Comparison of ENCODE assay signal across 22 cellular contexts in the genomic region with DNA sequence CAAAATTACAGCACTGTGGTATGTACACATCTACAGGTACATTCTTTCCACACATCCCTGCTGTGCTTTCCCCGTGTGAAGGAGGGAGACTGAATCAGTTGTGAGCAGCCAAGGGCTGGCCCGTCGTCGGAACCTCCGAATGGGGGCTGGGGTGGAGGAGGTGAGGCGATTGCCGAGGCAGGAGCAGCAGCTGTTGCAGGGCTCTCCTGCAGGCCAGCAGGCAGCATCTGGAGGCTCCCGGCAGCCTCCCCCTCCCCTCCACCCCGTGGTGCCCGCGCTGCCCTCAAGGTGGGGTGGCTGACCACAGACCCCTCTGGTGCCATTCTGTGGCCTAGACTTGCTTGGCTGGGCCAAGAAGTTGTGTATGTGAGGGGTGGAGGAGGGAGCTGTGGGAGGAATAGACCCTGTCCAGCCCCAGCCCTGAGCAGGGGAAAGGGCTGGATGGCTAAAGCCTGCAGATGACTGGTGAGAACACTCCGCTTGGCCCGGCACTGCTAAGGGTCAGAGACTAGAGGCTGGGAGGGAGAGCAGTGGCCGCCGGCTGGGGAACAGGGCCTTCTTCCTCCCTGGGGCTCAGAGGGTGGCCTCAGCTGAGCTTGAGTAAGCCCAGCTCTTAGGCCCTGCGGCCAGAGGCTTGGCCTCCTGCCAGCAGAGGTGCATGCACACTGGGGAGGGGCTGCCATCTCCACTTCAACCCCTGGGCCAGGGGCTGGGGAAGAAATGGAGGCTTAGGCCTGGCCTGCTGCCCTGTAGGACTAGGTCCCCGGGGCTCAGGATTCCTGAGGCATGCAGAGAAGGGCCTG. TPM values are rescaled to one million over a fixed set of nuclear protein-coding genes. Genes with fewer than 3 reads are reported as not detected.
DNase-seq lines count a peak whose midpoint lies in the region; ATAC-seq and TF ChIP-seq lines count a peak whose summit lies in the region.
"Had no signal": no experiment of that assay in that cellular context is flagged by ENCODE, and none has a peak within 500 bp of the region (broad histone marks: within the 10 kb centered on the region; RNA-seq: fewer than 3 reads in every experiment).

No MANE protein-coding gene starts in this region.

- no peak for TF ChIP-seq POLR2A in sigmoid colon (IDR thresholded peaks at IDR 0.05)

- no peaks in the 10 kb centered on the region for H3K27me3 ChIP-seq in GM23338 (ENCODE audit: insufficient read depth)
- H3K27me3 ChIP-seq in right cardiac atrium (ENCODE audit: control insufficient read depth, insufficient read depth), result no peaks in the 10 kb centered on the region
- H3K27me3 ChIP-seq in sigmoid colon, result no peaks in the 10 kb centered on the region
- H3K27me3 ChIP-seq: foreskin keratinocyte had no signal

- no peak overlapping the region for H2AFZ ChIP-seq in GM23338

- no peaks in the 10 kb centered on the region for H3K27me3 Mint-ChIP-seq in GM23338 (ENCODE audit: insufficient read depth, low read depth, poor library complexity)
- H3K27me3 Mint-ChIP-seq: naive thymus-derived CD4-positive, alpha-beta T cell had no signal

- H3K36me3 Mint-ChIP-seq in GM23338 (ENCODE audit: low read depth), result peaks cover 34% of the 10 kb centered on the region

- ATAC-seq in GM23338 (peak; percentile 44), right cardiac atrium (peak; percentile 25 to 34), HG03175 (IDR thresholded peaks at IDR 0.05; ENCODE audit: unreplicated experiment) (no peak), GM18498 (IDR thresholded peaks at IDR 0.05; ENCODE audit: unreplicated experiment) (no peak), HG02852 (IDR thresholded peaks at IDR 0.05; ENCODE audit: unreplicated experiment) (no peak)
- ATAC-seq: foreskin keratinocyte; naive thymus-derived CD4-positive, alpha-beta T cell had no signal

- TF ChIP-seq CTCF in GM23338 (conservative IDR thresholded peaks at IDR 0.05; ENCODE audit: low read depth in 2 of 2) (no peak), sigmoid colon (IDR thresholded peaks at IDR 0.05) (no peak)

- H3K4me3 ChIP-seq in GM23338 (no peak overlapping the region), right cardiac atrium (ENCODE audit: low read length) (no peak overlapping the region), sigmoid colon (peak overlapping the region in 2 of 4 donors; percentile 20 to 25)
- H3K4me3 ChIP-seq: coronary artery had no signal

- H3K27ac Mint-ChIP-seq in GM23338, result no peak overlapping the region
- H3K27ac Mint-ChIP-seq: activated naive CD4-positive, alpha-beta T cell treated with anti-CD3 and anti-CD28 coated beads for 36 hours had no signal

- no peaks in the 10 kb centered on the region for H3K9me2 ChIP-seq in GM23338 (ENCODE audit: insufficient read depth)

- no peaks in the 10 kb centered on the region for H3K9me3 ChIP-seq in right cardiac atrium (ENCODE audit: control insufficient read depth, low read length)
- no peaks in the 10 kb centered on the region for H3K9me3 ChIP-seq in sigmoid colon

- H3K79me2 ChIP-seq in GM23338 (replicated peaks; ENCODE audit: insufficient read depth), result peaks cover 26% of the 10 kb centered on the region

- whole genome bisulfite sequencing in right cardiac atrium, result 84% methylated on average over 17 of the region's 17 CpGs
- 91 to 96% methylated on average over 17 of the region's 17 CpGs for WGBS in sigmoid colon, 2 donors

- H3K4me3 Mint-ChIP-seq in GM23338, result no peak overlapping the region
- H3K4me3 Mint-ChIP-seq: activated naive CD4-positive, alpha-beta T cell treated with anti-CD3 and anti-CD28 coated beads for 36 hours; naive thymus-derived CD4-positive, alpha-beta T cell had no signal

- H3K4me1 ChIP-seq in GM23338 (ENCODE audit: insufficient read depth) (peaks cover 3% of the 10 kb centered on the region; the same call in 1 of the 2 replicates), right cardiac atrium (ENCODE audit: control insufficient read depth, insufficient read depth, low read length) (peaks cover 4% of the 10 kb centered on the region), sigmoid colon (peaks cover 0 to 65% (median 59%) of the 10 kb centered on the region in 4 donors)

- H3K27ac ChIP-seq in GM23338 (ENCODE audit: low read depth) (no peak overlapping the region), right cardiac atrium (ENCODE audit: low read length) (no peak overlapping the region), sigmoid colon (peak overlapping the region; percentile 82 to 96 (median 90))
- H3K27ac ChIP-seq: coronary artery, foreskin keratinocyte had no signal

- TF ChIP-seq EP300 in sigmoid colon (IDR thresholded peaks at IDR 0.05), result no peak

- no peak for DNase-seq in GM23338 (ENCODE audit: low spot score)
- peak; percentile 50 for DNase-seq in NCI-H2227 (lab: John Stamatoyannopoulos, UW; ENCODE audit: unreplicated experiment)
- DNase-seq in right cardiac atrium, result peak in 2 of 3 donors; percentile 49 to 55
- peak; percentile 77 for DNase-seq in sigmoid colon
- DNase-seq in stimulated activated CD4-positive, alpha-beta T cell treated with anti-CD3 and anti-CD28 coated beads, Interleukin-4, amount 100 ng/mL, for 1 hour, result no peak
- DNase-seq: activated CD4-positive, alpha-beta T cell treated with anti-CD3 and anti-CD28 coated beads, Interleukin-2, amount 50 U/mL, for 1 hour; activated naive CD4-positive, alpha-beta T cell treated with anti-CD3 and anti-CD28 coated beads for 36 hours; COR-L47; foreskin keratinocyte; HCEC 1CT; naive thymus-derived CD4-positive, alpha-beta T cell; NCI-H1694 treated with DMSO at 0.1 percent for 48 hours; NCI-H524 treated with DMSO at 0.1 percent for 48 hours; retina; SW 1271 had no signal

- H3F3A ChIP-seq in GM23338 (replicated peaks; ENCODE audit: low read depth), result no peaks in the 10 kb centered on the region

- intact Hi-C loops in right cardiac atrium (cut with DNase I) (no loop called here), sigmoid colon (cut with DNase I) (loop anchor here (5.0 kb wide), 1 partner anchor 36 kb away; no protein-coding TSS in a partner anchor)

- H3K9me3 Mint-ChIP-seq in GM23338, result no peaks in the 10 kb centered on the region
- H3K9me3 Mint-ChIP-seq: activated naive CD4-positive, alpha-beta T cell treated with anti-CD3 and anti-CD28 coated beads for 36 hours had no signal

- peaks cover 8% of the 10 kb centered on the region for H3K4me1 Mint-ChIP-seq in GM23338

- H3K36me3 ChIP-seq in GM23338 (ENCODE audit: insufficient read depth), result peaks cover 16% of the 10 kb centered on the region; the same call in 1 of the 2 replicates
- H3K36me3 ChIP-seq in sigmoid colon, result peaks cover 0 to 4% (median 0%) of the 10 kb centered on the region in 4 donors

- H4K20me1 ChIP-seq in GM23338 (replicated peaks; ENCODE audit: insufficient read depth), result peaks cover 25% of the 10 kb centered on the region; the same call in 1 of the 2 replicates

- H3K4me2 ChIP-seq in GM23338, result no peak overlapping the region

TF ChIP-seq in GM23338, 12 proteins besides CTCF, POLR2A, EP300 and RAD21 (continues in another document):
- TF ChIP-seq EZH2 (IDR thresholded peaks at IDR 0.05; ENCODE audit: low read depth, unreplicated experiment) (no peak), NANOG (IDR thresholded peaks at IDR 0.05; ENCODE audit: borderline replicate concordance) (no peak), ZNF331 (CRISPR knock-in tag; IDR thresholded peaks at IDR 0.05; ENCODE audit: low read depth) (no peak), EZH2phosphoT487 (IDR thresholded peaks at IDR 0.05; ENCODE audit: unreplicated experiment) (no peak), ZNF114 (CRISPR knock-in tag; IDR thresholded peaks at IDR 0.05) (no peak), JUNB (IDR thresholded peaks at IDR 0.05; ENCODE audit: unreplicated experiment) (no peak), CREB1 (CRISPR knock-in tag; IDR thresholded peaks at IDR 0.05; ENCODE audit: low read depth) (no peak)

RNA-seq across cellular contexts. Expression of gene STAMBP, which starts 7.6 kb away (rescaled TPM):
- total RNA-seq in GM23338 (2014; rRNA removed; shearing (Covaris generic)), result 33.9 and 40.4 TPM in 2 replicates
- polyA plus RNA-seq in GM23338 (2016; fragmentation: Nextera tagmentation; extraction: Ambion mirVana), result 89.7 and 106 TPM in 2 replicates
- 10 to 100 TPM; 33.6 to 48.0 (median 41.3) TPM for total RNA-seq in right cardiac atrium
- 36.0 TPM for polyA plus RNA-seq in right cardiac atrium
- total RNA-seq in sigmoid colon, result 10 to 100 TPM; 23.5 to 37.0 (median 27.4) TPM
- 10 to 100 TPM; 37.3 to 55.3 (median 44.4) TPM for polyA plus RNA-seq in sigmoid colon

RNA-seq across cellular contexts. Expression of gene C2orf78, which starts 52.4 kb away (rescaled TPM):
- total RNA-seq in GM23338 (2014; rRNA removed; shearing (Covaris generic)), result 0.14 TPM in 1 of 2 replicates, not detected in the other
- polyA plus RNA-seq in GM23338 (2016; fragmentation: Nextera tagmentation; extraction: Ambion mirVana) (0.14 and 0.18 TPM in 2 replicates), right cardiac atrium (not detected), sigmoid colon (not detected)
- total RNA-seq in right cardiac atrium (not detected), sigmoid colon (not detected)
- total RNA-seq: activated naive CD4-positive, alpha-beta T cell treated with anti-CD3 and anti-CD28 coated beads for 36 hours; astrocyte; foreskin keratinocyte; HT-29; liver; naive thymus-derived CD4-positive, alpha-beta T cell had no signal
- polyA plus RNA-seq: foreskin keratinocyte; naive thymus-derived CD4-positive, alpha-beta T cell had no signal

RNA-seq across cellular contexts. Expression of gene DUSP11, which starts 56.4 kb away (rescaled TPM):
- total RNA-seq in GM23338 (2014; rRNA removed; shearing (Covaris generic)), result 19.1 and 23.3 TPM in 2 replicates
- polyA plus RNA-seq in GM23338 (2016; fragmentation: Nextera tagmentation; extraction: Ambion mirVana) (21.0 TPM in 2 replicates), right cardiac atrium (14.7 TPM), sigmoid colon (10 to 100 TPM; 16.2 to 25.7 (median 22.8) TPM)
- total RNA-seq in right cardiac atrium (10 to 100 TPM; 13.0 to 16.2 (median 14.4) TPM), sigmoid colon (10 to 100 TPM; 12.9 to 34.7 (median 25.8) TPM)

RNA-seq across cellular contexts. Expression of gene ACTG2, which starts 56.5 kb away (rescaled TPM):
- total RNA-seq in GM23338 (2014; rRNA removed; shearing (Covaris generic)), result 8.5 and 8.8 TPM in 2 replicates
- 6.3 and 8.0 TPM in 2 replicates for polyA plus RNA-seq in GM23338 (2016; fragmentation: Nextera tagmentation; extraction: Ambion mirVana)
- 10 to 100 TPM in 1 of 4 donors, 1 to 10 TPM in 3; 1.4 to 26.4 (median 5.2) TPM for total RNA-seq in right cardiac atrium
- 33.6 TPM for polyA plus RNA-seq in right cardiac atrium
- over 10,000 TPM in 1 of 4 donors, 1,000 to 10,000 TPM in 3; 3,612 to 10,290 (median 5,643) TPM for total RNA-seq in sigmoid colon
- polyA plus RNA-seq in sigmoid colon, result 100 to 1,000 TPM in 2 of 3 donors, 10 to 100 TPM in 1; 16.9 to 441 (median 104) TPM
- total RNA-seq: activated naive CD4-positive, alpha-beta T cell treated with anti-CD3 and anti-CD28 coated beads for 36 hours; HT-29; naive thymus-derived CD4-positive, alpha-beta T cell had no signal
- polyA plus RNA-seq: naive thymus-derived CD4-positive, alpha-beta T cell had no signal

Comparison
In these comparisons a context has a peak if more than half of its experiments do, and no peak if none do; other contexts are left out.
1. ATAC-seq: peak in GM23338 (single experiment) and right cardiac atrium (2 of 2); none in HG03175 (single experiment), GM18498 (single experiment) and HG02852 (single experiment).
2. DNase-seq: peak in NCI-H2227 (single experiment), right cardiac atrium (2 of 3) and sigmoid colon (single experiment); none in GM23338 (single experiment) and stimulated activated CD4-positive, alpha-beta T cell treated with anti-CD3 and anti-CD28 coated beads, Interleukin-4, amount 100 ng/mL, for 1 hour (single experiment).
3. H3K27ac ChIP-seq: peak in sigmoid colon (4 of 4); none in GM23338 (single experiment) and right cardiac atrium (single experiment).